Comparison of ENCODE assay signal across 16 cellular contexts in the genomic region with DNA sequence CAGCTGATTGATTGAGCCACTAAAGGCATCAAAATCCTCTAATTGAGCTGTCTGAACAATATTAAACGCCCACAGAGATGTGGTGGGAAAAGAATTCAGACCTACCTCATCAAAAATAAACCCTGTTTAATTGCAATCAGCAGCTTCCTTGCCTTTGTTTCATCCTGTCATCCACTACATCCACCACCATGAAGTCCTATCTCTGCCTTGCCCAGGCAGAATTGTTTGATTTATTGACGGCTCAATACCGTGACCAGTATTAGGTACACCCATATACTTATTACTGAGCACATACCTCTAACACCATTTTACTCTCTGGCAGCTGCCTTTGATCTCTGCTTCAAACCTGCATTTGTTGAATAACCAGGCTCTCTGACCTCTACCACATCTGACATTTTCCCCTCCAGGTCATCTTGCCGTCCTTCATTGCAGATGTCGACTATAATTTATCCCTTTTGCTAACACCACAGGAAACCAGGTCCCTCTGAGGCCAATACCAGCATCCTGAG.
DNase-seq lines count a peak whose midpoint lies in the region; ATAC-seq, FAIRE-seq and TF ChIP-seq lines count a peak whose summit lies in the region.
"Had no signal": no experiment of that assay in that cellular context is flagged by ENCODE, and none has a peak within 500 bp of the region (broad histone marks: within the 10 kb centered on the region; RNA-seq: fewer than 3 reads in every experiment).

No MANE protein-coding gene starts in this region.

- H3K9ac ChIP-seq in endothelial cell of umbilical vein (replicated peaks; ENCODE audit: extremely low read depth, insufficient read depth, low read length) (no peak overlapping the region), SK-N-SH (no peak overlapping the region)
- H3K9ac ChIP-seq: BLaER1 treated with 17β-estradiol and CSF1 and Interleukin-3, amounts not matched to agents 10 nM and 100 nM had no signal

- dilution Hi-C loops in endothelial cell of umbilical vein (cut with MboI; ENCODE audit: extremely low pct_ligation_motif_present, low sequenced_read_pairs) = no loop called here

- CTCF ChIA-PET in endothelial cell of umbilical vein (lab: Charles Lee) = interaction anchor here (0.9 kb wide), 1 partner anchor 26 kb away, joined by 3 read pairs; no protein-coding TSS in a partner anchor
- CTCF ChIA-PET in SK-N-SH (lab: Yijun Ruan, JAX) = interaction anchor here (0.8 to 1.4 kb wide), 3 partner anchors 8 to 15 kb away, joined by 3 read pairs; no protein-coding TSS in a partner anchor

- H3K36me3 ChIP-seq in GM23338 (ENCODE audit: insufficient read depth) (no peaks in the 10 kb centered on the region), endothelial cell of umbilical vein (ENCODE audit: control insufficient read depth in 2 of 2, extremely low read depth in 1 of 2, insufficient read depth in 2 of 2, low read length in 2 of 2) (no peaks in the 10 kb centered on the region), SK-N-SH (replicated peaks in 1 of 2; ENCODE audit: control insufficient read depth in 1 of 2, insufficient read depth in 2 of 2, low read length in 1 of 2) (no peaks in the 10 kb centered on the region)
- H3K36me3 ChIP-seq: BLaER1 treated with 17β-estradiol and CSF1 and Interleukin-3, amounts not matched to agents 10 nM and 100 nM had no signal

- H4K20me1 ChIP-seq in GM23338 (replicated peaks; ENCODE audit: insufficient read depth) = no peaks in the 10 kb centered on the region
- no peaks in the 10 kb centered on the region for H4K20me1 ChIP-seq in endothelial cell of umbilical vein (replicated peaks; ENCODE audit: control insufficient read depth, extremely low read depth, insufficient read depth, low read length)
- H4K20me1 ChIP-seq in SK-N-SH (ENCODE audit: insufficient read depth) = no peaks in the 10 kb centered on the region
- H4K20me1 ChIP-seq: BLaER1 treated with 17β-estradiol and CSF1 and Interleukin-3, amounts not matched to agents 10 nM and 100 nM had no signal

- H3K4me3 ChIP-seq in GM23338 (no peak overlapping the region), endothelial cell of umbilical vein (replicated peaks in 1 of 3; ENCODE audit: insufficient read depth in 1 of 3, low read depth in 1 of 3, low read length in 3 of 3) (no peak overlapping the region), SK-N-SH (ENCODE audit: low read depth in 2 of 2, low read length in 1 of 2) (no peak overlapping the region)
- H3K4me3 ChIP-seq: BLaER1 treated with 17β-estradiol and CSF1 and Interleukin-3, amounts not matched to agents 10 nM and 100 nM; GM12878 had no signal

- no peaks in the 10 kb centered on the region for H3K36me3 Mint-ChIP-seq in GM23338 (ENCODE audit: low read depth)
- H3K36me3 Mint-ChIP-seq: CD4-positive, CD25-positive, alpha-beta regulatory T cell had no signal

- DNase-seq in GM23338 (ENCODE audit: low spot score) (no peak), NCI-H2227 treated with DMSO at 0.1 percent for 48 hours (lab: John Stamatoyannopoulos, UW) (peak; percentile 87), endothelial cell of umbilical vein (ENCODE audit: low read depth, low spot score) (no peak), retina (peak; percentile 53), SK-N-SH (no peak), NK-92 (lab: John Stamatoyannopoulos, UW; ENCODE audit: unreplicated experiment) (no peak)
- DNase-seq: ACHN; Calu3; CD4-positive, CD25-positive, alpha-beta regulatory T cell; DMS 273 treated with DMSO at 0.1 percent for 48 hours had no signal

- peak overlapping the region; percentile 40; the same call in 1 of the 2 replicates for H2AFZ ChIP-seq in GM23338
- H2AFZ ChIP-seq in endothelial cell of umbilical vein (ENCODE audit: low read depth, low read length) = no peak overlapping the region
- H2AFZ ChIP-seq in SK-N-SH (ENCODE audit: low read depth) = no peak overlapping the region

- intact Hi-C loops in endothelial cell of umbilical vein (cut with micrococcal nuclease) = no loop called here

- H3F3A ChIP-seq in GM23338 (replicated peaks; ENCODE audit: low read depth) = no peaks in the 10 kb centered on the region
- no peaks in the 10 kb centered on the region for H3F3A ChIP-seq in SK-N-SH (replicated peaks; ENCODE audit: insufficient read depth)

- no peak overlapping the region for H3K4me3 Mint-ChIP-seq in GM23338
- H3K4me3 Mint-ChIP-seq: CD4-positive, CD25-positive, alpha-beta regulatory T cell had no signal

- no peaks in the 10 kb centered on the region for H3K9me3 Mint-ChIP-seq in GM23338

- no peaks in the 10 kb centered on the region for H3K9me3 ChIP-seq in endothelial cell of umbilical vein (replicated peaks; ENCODE audit: control insufficient read depth, insufficient read depth, low read length)
- no peaks in the 10 kb centered on the region for H3K9me3 ChIP-seq in SK-N-SH

- BruUV-seq in endothelial cell of umbilical vein (replicated peaks; lab: Mats Ljungman, UMichigan) = no TSS peak

- peaks cover 2% of the 10 kb centered on the region for H3K9me1 ChIP-seq in endothelial cell of umbilical vein (replicated peaks; ENCODE audit: control insufficient read depth, extremely low read depth, insufficient read depth, low read length)

- H3K4me1 ChIP-seq in GM23338 (ENCODE audit: insufficient read depth) (peaks cover 12% of the 10 kb centered on the region), endothelial cell of umbilical vein (ENCODE audit: control insufficient read depth, extremely low read depth, insufficient read depth, low read length) (no peaks in the 10 kb centered on the region), SK-N-SH (ENCODE audit: control insufficient read depth in 1 of 2, insufficient read depth in 2 of 2, low read depth in 1 of 2, low read length in 1 of 2) (peaks cover 0 to 3% of the 10 kb centered on the region in 2 experiments; a peak in 1 of 4 replicates)
- H3K4me1 ChIP-seq: BLaER1 treated with 17β-estradiol and CSF1 and Interleukin-3, amounts not matched to agents 10 nM and 100 nM had no signal

- H3K79me2 ChIP-seq in GM23338 (replicated peaks; ENCODE audit: insufficient read depth) = no peaks in the 10 kb centered on the region
- no peaks in the 10 kb centered on the region for H3K79me2 ChIP-seq in endothelial cell of umbilical vein (ENCODE audit: control insufficient read depth, insufficient read depth, low read length)
- no peaks in the 10 kb centered on the region for H3K79me2 ChIP-seq in SK-N-SH (ENCODE audit: insufficient read depth)

- no peak overlapping the region for H3K27ac Mint-ChIP-seq in GM23338
- H3K27ac Mint-ChIP-seq: CD4-positive, CD25-positive, alpha-beta regulatory T cell had no signal

- no peak for TF ChIP-seq EP300 in SK-N-SH (IDR thresholded peaks at IDR 0.05; ENCODE audit: borderline replicate concordance in 1 of 2, low read depth in 1 of 2, low read length in 1 of 2)

- POLR2A ChIA-PET in endothelial cell of umbilical vein (lab: Charles Lee) = no interaction called here
- POLR2A ChIA-PET in SK-N-SH (lab: Yijun Ruan, JAX) = no interaction called here

- H3K27me3 Mint-ChIP-seq in GM23338 (ENCODE audit: insufficient read depth, low read depth, poor library complexity) = no peaks in the 10 kb centered on the region

- H3K9me2 ChIP-seq in GM23338 (ENCODE audit: insufficient read depth) (no peaks in the 10 kb centered on the region), SK-N-SH (no peaks in the 10 kb centered on the region)

- no peak for TF ChIP-seq CTCF in GM23338 (conservative IDR thresholded peaks at IDR 0.05; ENCODE audit: low read depth in 2 of 2)
- no peak for TF ChIP-seq CTCF in endothelial cell of umbilical vein (IDR thresholded peaks at IDR 0.05; ENCODE audit: extremely low read depth in 1 of 2, insufficient read depth in 1 of 2, low read depth in 1 of 2, low read length in 2 of 2)
- no peak for TF ChIP-seq CTCF in SK-N-SH (IDR thresholded peaks at IDR 0.05)

- H3K27ac ChIP-seq in GM23338 (ENCODE audit: low read depth) (no peak overlapping the region), endothelial cell of umbilical vein (ENCODE audit: insufficient read depth, low read depth, low read length) (no peak overlapping the region), SK-N-SH (ENCODE audit: low read depth in 2 of 2, low read length in 1 of 2) (no peak overlapping the region)
- H3K27ac ChIP-seq: BLaER1 treated with 17β-estradiol and CSF1 and Interleukin-3, amounts not matched to agents 10 nM and 100 nM had no signal

- ATAC-seq in GM23338 = no peak
- ATAC-seq in HG03025 (IDR thresholded peaks at IDR 0.05; ENCODE audit: low FRiP score, unreplicated experiment) = no peak
- ATAC-seq: GM12878, HCT116 had no signal

- H3K4me2 ChIP-seq in GM23338 (no peak overlapping the region), endothelial cell of umbilical vein (ENCODE audit: insufficient read depth, low read length) (no peak overlapping the region), SK-N-SH (no peak overlapping the region)
- H3K4me2 ChIP-seq: BLaER1 treated with 17β-estradiol and CSF1 and Interleukin-3, amounts not matched to agents 10 nM and 100 nM had no signal

- no peak for TF ChIP-seq RAD21 in SK-N-SH (IDR thresholded peaks at IDR 0.05; ENCODE audit: low read length)

- 64% methylated on average over 5 of the region's 5 CpGs for WGBS in SK-N-SH (ENCODE audit: low lambda C conversion rate)

- TF ChIP-seq POLR2A in endothelial cell of umbilical vein (IDR thresholded peaks at IDR 0.05; ENCODE audit: low read depth, low read length) = no peak

- peaks cover 6% of the 10 kb centered on the region for H3K4me1 Mint-ChIP-seq in GM23338
- H3K4me1 Mint-ChIP-seq: CD4-positive, CD25-positive, alpha-beta regulatory T cell had no signal

- peak; percentile 28 for FAIRE-seq in endothelial cell of umbilical vein (lab: Jason Lieb, UNC)
- FAIRE-seq: GM12878, GM18507, H54 had no signal

- H3K27me3 ChIP-seq in GM23338 (ENCODE audit: insufficient read depth) = no peaks in the 10 kb centered on the region
- peaks cover 3 to 8% of the 10 kb centered on the region in 2 experiments for H3K27me3 ChIP-seq in endothelial cell of umbilical vein (ENCODE audit: control insufficient read depth in 2 of 2, insufficient read depth in 2 of 2, low read length in 2 of 2)
- no peaks in the 10 kb centered on the region for H3K27me3 ChIP-seq in SK-N-SH (ENCODE audit: insufficient read depth)
- H3K27me3 ChIP-seq: BLaER1 treated with 17β-estradiol and CSF1 and Interleukin-3, amounts not matched to agents 10 nM and 100 nM had no signal

TF ChIP-seq in GM23338, 12 proteins besides CTCF, POLR2A, EP300 and RAD21 (continues in another document):
- TF ChIP-seq EZH2phosphoT487 (IDR thresholded peaks at IDR 0.05; ENCODE audit: unreplicated experiment) = no peak

TF ChIP-seq in endothelial cell of umbilical vein, 7 proteins besides CTCF, POLR2A, EP300 and RAD21 (continues in another document):
- no peak for TF ChIP-seq EZH2 (IDR thresholded peaks at IDR 0.05; ENCODE audit: borderline replicate concordance, low read depth, low read length, severe bottlenecking)
- TF ChIP-seq MYC (IDR thresholded peaks at IDR 0.05; ENCODE audit: low read depth, low read length) = no peak
- TF ChIP-seq FOS (IDR thresholded peaks at IDR 0.05; ENCODE audit: borderline replicate concordance, insufficient read depth, low read length) = no peak

TF ChIP-seq in SK-N-SH, 30 proteins besides CTCF, POLR2A, EP300 and RAD21 (continues in another document):
- TF ChIP-seq CHD2 (IDR thresholded peaks at IDR 0.05; ENCODE audit: low read length, partially characterized antibody) = no peak

Comparison
In these comparisons a context has a peak if more than half of its experiments do, and no peak if none do; other contexts are left out.
1. DNase-seq: peak in NCI-H2227 treated with DMSO at 0.1 percent for 48 hours (single experiment) and retina (single experiment); none in GM23338 (single experiment), endothelial cell of umbilical vein (single experiment), SK-N-SH (single experiment) and NK-92 (single experiment).